In genomic region chr11:58939277-58939676, GRCh38 we compare ENCODE assay signal across 39 cellular contexts. TPM values are rescaled to one million over a fixed set of nuclear protein-coding genes. Genes with fewer than 3 reads are reported as not detected.
"Had no signal": no experiment of that assay in that cellular context is flagged by ENCODE, and none has a peak within 500 bp of the region (broad histone marks: within the 10 kb centered on the region; RNA-seq: fewer than 3 reads in every experiment).

GLYATL1 (plus strand) TSS chr11:58939488; CDS start chr11:58947088, 7,600 bp downstream.

- H3K4me3 ChIP-seq: adrenal gland, body of pancreas, breast epithelium had no signal

- H3K27me3 ChIP-seq: adrenal gland, body of pancreas, brain microvascular endothelial cell, breast epithelium had no signal

- H3K27ac Mint-ChIP-seq: activated B cell treated with CpG ODN at 0.5 μM for 24 hours; activated CD4-positive, alpha-beta memory T cell treated with anti-CD3 and anti-CD28 coated beads for 36 hours; activated CD4-positive, alpha-beta T cell treated with anti-CD3 and anti-CD28 coated beads, Interleukin-2, amount 10 ng/mL, durations not matched to agents 24 days and 14 days; activated CD8-positive, alpha-beta T cell treated with anti-CD3 and anti-CD28 coated beads for 36 hours; activated naive CD4-positive, alpha-beta T cell treated with anti-CD3 and anti-CD28 coated beads for 36 hours; activated naive CD4-positive, alpha-beta T cell treated with anti-CD3 and anti-CD28 coated beads, Interleukin-2, amount 50 U/mL, for 72 hours; activated naive CD8-positive, alpha-beta T cell treated with anti-CD3 and anti-CD28 coated beads for 36 hours; activated T-cell treated with anti-CD3 and anti-CD28 coated beads, Interleukin-2, amount 50 U/mL, for 72 hours; activated T-helper 1 cell treated with anti-CD3 and anti-CD28 coated beads, Interleukin-12 subunit alpha, Interleukin-12 subunit beta, Interleukin-2, Interleukin-4 antibody, amounts not matched to agents 30 ng/mL and 10 ng/mL and 1 ng/mL, durations not matched to agents 14 hours and 24 hours and 36 hours; activated T-helper 17 cell treated with anti-CD3 and anti-CD28 coated beads, Interleukin-2, amount 50 U/mL, for 72 hours; T-helper 1 cell treated with Interleukin-12 subunit alpha and Interleukin-12 subunit beta and Interleukin-4 antibody, amounts not matched to agents 30 μg/mL and 1 μg/mL, for 36 hours; T-helper 2 cell treated with Interferon-gamma antibody and Interleukin-4, amounts not matched to agents 5 μg/mL and 100 μg/mL, for 36 hours had no signal

- H3K9me3 Mint-ChIP-seq: activated B cell treated with CpG ODN at 0.5 μM for 24 hours; activated CD4-positive, alpha-beta memory T cell treated with anti-CD3 and anti-CD28 coated beads for 36 hours; activated CD4-positive, alpha-beta T cell treated with anti-CD3 and anti-CD28 coated beads, Interleukin-2, amount 10 ng/mL, durations not matched to agents 24 days and 14 days; activated CD8-positive, alpha-beta T cell treated with anti-CD3 and anti-CD28 coated beads for 36 hours; activated naive CD4-positive, alpha-beta T cell treated with anti-CD3 and anti-CD28 coated beads for 36 hours; activated naive CD4-positive, alpha-beta T cell treated with anti-CD3 and anti-CD28 coated beads, Interleukin-2, amount 50 U/mL, for 72 hours; activated naive CD8-positive, alpha-beta T cell treated with anti-CD3 and anti-CD28 coated beads for 36 hours; activated T-cell treated with anti-CD3 and anti-CD28 coated beads, Interleukin-2, amount 50 U/mL, for 72 hours; activated T-helper 1 cell treated with anti-CD3 and anti-CD28 coated beads, Interleukin-12 subunit alpha, Interleukin-12 subunit beta, Interleukin-2, Interleukin-4 antibody, amounts not matched to agents 30 ng/mL and 10 ng/mL and 1 ng/mL, durations not matched to agents 14 hours and 24 hours and 36 hours; activated T-helper 17 cell treated with anti-CD3 and anti-CD28 coated beads, Interleukin-2, amount 50 U/mL, for 72 hours; central memory CD8-positive, alpha-beta T cell; T-helper 1 cell treated with Interleukin-12 subunit alpha and Interleukin-12 subunit beta and Interleukin-4 antibody, amounts not matched to agents 30 μg/mL and 1 μg/mL, for 36 hours; T-helper 2 cell treated with Interferon-gamma antibody and Interleukin-4, amounts not matched to agents 5 μg/mL and 100 μg/mL, for 36 hours had no signal

- H3K4me1 Mint-ChIP-seq: activated B cell treated with CpG ODN at 0.5 μM for 24 hours; activated CD4-positive, alpha-beta T cell treated with anti-CD3 and anti-CD28 coated beads, Interleukin-2, amount 10 ng/mL, durations not matched to agents 24 days and 14 days; activated naive CD8-positive, alpha-beta T cell treated with anti-CD3 and anti-CD28 coated beads for 36 hours; activated T-helper 17 cell treated with anti-CD3 and anti-CD28 coated beads, Interleukin-2, amount 50 U/mL, for 72 hours; central memory CD8-positive, alpha-beta T cell had no signal

- H3K4me1 ChIP-seq: adrenal gland, body of pancreas, breast epithelium had no signal

- H3K27ac ChIP-seq: adrenal gland, body of pancreas, brain microvascular endothelial cell, breast epithelium, VCaP had no signal

- H3K4me3 Mint-ChIP-seq: activated B cell treated with CpG ODN at 0.5 μM for 24 hours; activated CD4-positive, alpha-beta memory T cell treated with anti-CD3 and anti-CD28 coated beads for 36 hours; activated CD4-positive, alpha-beta T cell treated with anti-CD3 and anti-CD28 coated beads, Interleukin-2, amount 10 ng/mL, durations not matched to agents 24 days and 14 days; activated CD8-positive, alpha-beta T cell treated with anti-CD3 and anti-CD28 coated beads for 36 hours; activated naive CD4-positive, alpha-beta T cell treated with anti-CD3 and anti-CD28 coated beads for 36 hours; activated naive CD8-positive, alpha-beta T cell treated with anti-CD3 and anti-CD28 coated beads for 36 hours; activated T-cell treated with anti-CD3 and anti-CD28 coated beads, Interleukin-2, amount 50 U/mL, for 4 hours; activated T-cell treated with anti-CD3 and anti-CD28 coated beads, Interleukin-2, amount 50 U/mL, for 72 hours; activated T-helper 1 cell treated with anti-CD3 and anti-CD28 coated beads, Interleukin-12 subunit alpha, Interleukin-12 subunit beta, Interleukin-2, Interleukin-4 antibody, amounts not matched to agents 30 ng/mL and 10 ng/mL and 1 ng/mL, durations not matched to agents 14 hours and 24 hours and 36 hours; activated T-helper 17 cell treated with anti-CD3 and anti-CD28 coated beads, Interleukin-2, amount 50 U/mL, for 72 hours; central memory CD8-positive, alpha-beta T cell; T-helper 1 cell treated with Interleukin-12 subunit alpha and Interleukin-12 subunit beta and Interleukin-4 antibody, amounts not matched to agents 30 μg/mL and 1 μg/mL, for 36 hours; T-helper 2 cell treated with Interferon-gamma antibody and Interleukin-4, amounts not matched to agents 5 μg/mL and 100 μg/mL, for 36 hours had no signal

- H3K27me3 Mint-ChIP-seq: activated CD4-positive, alpha-beta T cell treated with anti-CD3 and anti-CD28 coated beads, Interleukin-2, amount 10 ng/mL, durations not matched to agents 24 days and 14 days; activated naive CD8-positive, alpha-beta T cell treated with anti-CD3 and anti-CD28 coated beads for 36 hours had no signal

- FAIRE-seq: astrocyte, TTC549 had no signal

- H3K36me3 ChIP-seq: adrenal gland, brain microvascular endothelial cell, breast epithelium had no signal

- H3K9me3 ChIP-seq: adrenal gland, body of pancreas, breast epithelium had no signal

- DNase-seq: activated B cell treated with CpG ODN at 0.5 μM for 24 hours; activated CD4-positive, alpha-beta memory T cell treated with anti-CD3 and anti-CD28 coated beads for 36 hours; activated CD4-positive, alpha-beta T cell treated with anti-CD3 and anti-CD28 coated beads for 4 hours; activated CD4-positive, alpha-beta T cell treated with anti-CD3 and anti-CD28 coated beads, Interleukin-2, amount 10 ng/mL, durations not matched to agents 24 days and 14 days; activated CD4-positive, alpha-beta T cell treated with anti-CD3 and anti-CD28 coated beads, Interleukin-2, amount 50 U/mL, for 1 hour; activated CD4-positive, alpha-beta T cell treated with anti-CD3 and anti-CD28 coated beads, Interleukin-2, amount 50 U/mL, for 4 hours; activated CD4-positive, CD25-positive, alpha-beta regulatory T cell treated with anti-CD3 and anti-CD28 coated beads, Interleukin-2, amount 50 U/mL, for 72 hours; activated CD8-positive, alpha-beta memory T cell treated with anti-CD3 and anti-CD28 coated beads, Interleukin-2, amount 50 U/mL, for 4 hours; activated CD8-positive, alpha-beta T cell treated with anti-CD3 and anti-CD28 coated beads for 36 hours; activated effector memory CD4-positive, alpha-beta T cell treated with anti-CD3 and anti-CD28 coated beads, Interleukin-2, amount 50 U/mL, for 16 hours; activated gamma-delta T cell treated with Interleukin-2 at 50 U/mL for 16 hours; activated naive CD4-positive, alpha-beta T cell; activated naive CD4-positive, alpha-beta T cell treated with anti-CD3 and anti-CD28 coated beads for 36 hours; activated naive CD4-positive, alpha-beta T cell treated with anti-CD3 and anti-CD28 coated beads, Interleukin-2, amount 50 U/mL, for 16 hours; activated naive CD8-positive, alpha-beta T cell treated with anti-CD3 and anti-CD28 coated beads for 36 hours; activated T-cell treated with anti-CD3 and anti-CD28 coated beads for 4 hours; activated T-cell treated with anti-CD3 and anti-CD28 coated beads, Interleukin-2, amount 50 U/mL, for 1 hour; activated T-cell treated with anti-CD3 and anti-CD28 coated beads, Interleukin-2, amount 50 U/mL, for 4 hours; activated T-cell treated with anti-CD3 and anti-CD28 coated beads, Interleukin-2, amount 50 U/mL, for 72 hours; adrenal gland; amniotic stem cell; aorta; body of pancreas; brain microvascular endothelial cell; T-helper 1 cell; T-helper 2 cell; T-helper 9 cell had no signal

- ATAC-seq: activated CD8-positive, alpha-beta T cell treated with anti-CD3 and anti-CD28 coated beads for 36 hours; activated T-cell treated with anti-CD3 and anti-CD28 coated beads, Interleukin-2, amount 50 U/mL, for 4 hours; body of pancreas had no signal

- H3K36me3 Mint-ChIP-seq: activated CD4-positive, alpha-beta memory T cell treated with anti-CD3 and anti-CD28 coated beads for 36 hours; activated naive CD4-positive, alpha-beta T cell treated with anti-CD3 and anti-CD28 coated beads, Interleukin-2, amount 50 U/mL, for 72 hours; activated naive CD8-positive, alpha-beta T cell treated with anti-CD3 and anti-CD28 coated beads for 36 hours had no signal

RNA-seq across cellular contexts. Expression of gene GLYATL1, which starts in this region (rescaled TPM):
- total RNA-seq: activated B cell treated with CpG ODN at 0.5 μM for 24 hours; activated CD4-positive, alpha-beta memory T cell treated with anti-CD3 and anti-CD28 coated beads for 36 hours; activated CD4-positive, alpha-beta T cell treated with anti-CD3 and anti-CD28 coated beads, Interleukin-2, amount 10 ng/mL, durations not matched to agents 24 days and 14 days; activated CD8-positive, alpha-beta memory T cell treated with anti-CD3 and anti-CD28 coated beads for 36 hours; activated naive CD4-positive, alpha-beta T cell treated with anti-CD3 and anti-CD28 coated beads for 36 hours; activated naive CD4-positive, alpha-beta T cell treated with anti-CD3 and anti-CD28 coated beads, Interleukin-2, amount 50 U/mL, for 72 hours; activated T-helper 1 cell treated with anti-CD3 and anti-CD28 coated beads, Interleukin-12 subunit alpha, Interleukin-12 subunit beta, Interleukin-2, Interleukin-4 antibody, amounts not matched to agents 30 ng/mL and 10 ng/mL and 1 ng/mL, durations not matched to agents 14 hours and 24 hours and 36 hours; activated T-helper 17 cell treated with anti-CD3 and anti-CD28 coated beads, Interleukin-2, amount 50 U/mL, for 72 hours; aorta; astrocyte; cardiac septum had no signal
- polyA plus RNA-seq: aorta had no signal
